ENCODE assay signal across 1 cellular context in genomic region chr17:65173284-65173793, GRCh38.
TF ChIP-seq lines count a peak whose summit lies in the region.

No MANE protein-coding gene starts in this region.

TF ChIP-seq in GM23338, 12 proteins besides CTCF, POLR2A, EP300 and RAD21 (continued from another document):
- no peak for TF ChIP-seq ZNF114 (CRISPR knock-in tag; IDR thresholded peaks at IDR 0.05)
